In the genomic region with DNA sequence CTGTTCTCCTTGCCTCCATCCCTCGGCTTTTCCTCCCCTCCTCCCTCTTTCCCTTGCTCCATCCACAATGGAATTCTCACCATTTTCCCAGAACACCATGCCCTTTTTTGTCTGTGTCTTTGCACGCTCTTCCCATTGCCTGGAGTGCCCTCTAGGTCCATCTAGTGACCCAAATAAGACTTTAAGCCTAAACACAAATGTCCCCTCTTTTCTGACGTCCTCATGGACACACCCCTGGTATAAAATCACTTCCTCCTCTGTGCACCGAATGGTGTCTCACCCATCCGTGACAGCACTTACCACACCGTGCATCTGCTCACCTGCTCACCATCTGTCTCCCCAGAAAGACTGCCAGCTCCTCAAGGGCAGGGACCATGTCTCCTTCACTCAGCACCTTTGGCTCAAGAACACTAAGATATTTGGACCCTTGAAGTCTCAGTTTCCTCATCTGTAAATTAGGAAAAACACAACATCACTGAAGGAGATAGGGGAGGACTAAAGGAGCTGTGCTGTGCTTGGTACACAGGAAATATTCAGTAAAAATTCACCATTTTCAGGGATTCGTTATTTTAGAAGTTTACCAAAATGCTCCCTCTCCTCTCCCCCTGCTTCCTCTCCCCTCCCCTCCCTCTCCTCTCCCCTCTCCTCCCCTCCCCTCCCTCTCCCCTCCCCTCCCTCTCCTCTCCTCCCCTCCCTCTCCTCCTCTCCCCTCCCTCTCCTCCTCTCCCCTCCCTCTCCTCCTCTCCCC, we compare ENCODE assay signal across 1 cellular context.
TF ChIP-seq lines count a peak whose summit lies in the region.

No MANE protein-coding gene starts in this region.

TF ChIP-seq in IMR-90, 13 proteins besides CTCF, POLR2A, EP300 and RAD21:
- TF ChIP-seq, protein P1, sequence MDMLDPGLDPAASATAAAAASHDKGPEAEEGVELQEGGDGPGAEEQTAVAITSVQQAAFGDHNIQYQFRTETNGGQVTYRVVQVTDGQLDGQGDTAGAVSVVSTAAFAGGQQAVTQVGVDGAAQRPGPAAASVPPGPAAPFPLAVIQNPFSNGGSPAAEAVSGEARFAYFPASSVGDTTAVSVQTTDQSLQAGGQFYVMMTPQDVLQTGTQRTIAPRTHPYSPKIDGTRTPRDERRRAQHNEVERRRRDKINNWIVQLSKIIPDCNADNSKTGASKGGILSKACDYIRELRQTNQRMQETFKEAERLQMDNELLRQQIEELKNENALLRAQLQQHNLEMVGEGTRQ (IDR thresholded peaks at IDR 0.05; ENCODE audit: low read depth, low read length): no peak
- TF ChIP-seq FOS (IDR thresholded peaks at IDR 0.05; ENCODE audit: low read depth, low read length) (no peak), MAZ (IDR thresholded peaks at IDR 0.05; ENCODE audit: borderline replicate concordance, low read depth, low read length) (no peak), SMC3 (IDR thresholded peaks at IDR 0.05; ENCODE audit: low read depth, low read length) (no peak), RCOR1 (IDR thresholded peaks at IDR 0.05; ENCODE audit: insufficient replicate concordance, low read length) (no peak), MXI1 (IDR thresholded peaks at IDR 0.05; ENCODE audit: borderline replicate concordance, low read depth, low read length) (no peak), RFX5 (IDR thresholded peaks at IDR 0.05; ENCODE audit: low read depth, low read length) (no peak), CEBPB (IDR thresholded peaks at IDR 0.05; ENCODE audit: low read depth, low read length) (no peak), MAFK (IDR thresholded peaks at IDR 0.05; ENCODE audit: low read depth, low read length) (no peak), BHLHE40 (IDR thresholded peaks at IDR 0.05; ENCODE audit: low read depth, low read length) (no peak), NFE2L2 (IDR thresholded peaks at IDR 0.05; ENCODE audit: low read depth, low read length) (no peak), CHD1 (IDR thresholded peaks at IDR 0.05; ENCODE audit: low read depth, low read length) (no peak)
- TF ChIP-seq, protein P2, sequence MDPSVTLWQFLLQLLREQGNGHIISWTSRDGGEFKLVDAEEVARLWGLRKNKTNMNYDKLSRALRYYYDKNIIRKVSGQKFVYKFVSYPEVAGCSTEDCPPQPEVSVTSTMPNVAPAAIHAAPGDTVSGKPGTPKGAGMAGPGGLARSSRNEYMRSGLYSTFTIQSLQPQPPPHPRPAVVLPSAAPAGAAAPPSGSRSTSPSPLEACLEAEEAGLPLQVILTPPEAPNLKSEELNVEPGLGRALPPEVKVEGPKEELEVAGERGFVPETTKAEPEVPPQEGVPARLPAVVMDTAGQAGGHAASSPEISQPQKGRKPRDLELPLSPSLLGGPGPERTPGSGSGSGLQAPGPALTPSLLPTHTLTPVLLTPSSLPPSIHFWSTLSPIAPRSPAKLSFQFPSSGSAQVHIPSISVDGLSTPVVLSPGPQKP (IDR thresholded peaks at IDR 0.05; ENCODE audit: borderline replicate concordance, low read depth, low read length): no peak
